ENCODE assay signal across 24 cellular contexts in the genomic region with DNA sequence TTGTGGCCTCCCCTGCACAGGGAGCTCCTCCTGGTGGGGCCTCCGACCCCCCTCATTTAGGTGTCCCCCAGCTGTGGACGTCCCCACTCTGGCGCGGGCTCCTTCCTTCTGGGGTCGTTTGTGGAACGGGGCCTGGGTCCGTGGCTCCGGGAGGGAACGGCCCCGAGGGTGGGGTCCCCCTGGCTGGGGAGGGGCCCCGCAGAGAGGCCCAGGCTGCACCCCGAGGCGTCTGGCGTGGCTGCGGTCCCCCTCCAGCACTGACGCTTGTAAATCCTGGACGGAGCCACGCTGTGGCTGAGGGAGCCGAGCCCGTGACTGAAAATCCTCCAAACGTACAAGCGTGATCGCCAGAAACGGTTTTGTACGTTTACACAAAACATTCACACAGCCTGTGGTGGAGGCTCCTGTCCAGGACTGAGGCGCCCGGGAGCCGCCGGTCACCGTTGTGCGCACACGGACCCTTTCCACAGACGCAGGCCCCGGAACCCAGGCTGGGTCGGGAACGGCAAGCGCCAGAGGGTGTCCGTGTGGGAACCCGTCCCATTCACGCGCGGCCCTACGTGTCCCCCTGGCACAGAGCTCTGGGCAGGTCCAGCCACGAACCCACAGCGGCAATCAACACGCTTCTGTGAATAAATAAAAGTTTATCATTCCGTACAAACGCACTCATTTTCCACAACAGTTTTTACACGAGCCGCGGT. TPM values are rescaled to one million over a fixed set of nuclear protein-coding genes. Genes with fewer than 3 reads are reported as not detected.
DNase-seq lines count a peak whose midpoint lies in the region; ATAC-seq and TF ChIP-seq lines count a peak whose summit lies in the region.
"Had no signal": no experiment of that assay in that cellular context is flagged by ENCODE, and none has a peak within 500 bp of the region (broad histone marks: within the 10 kb centered on the region; RNA-seq: fewer than 3 reads in every experiment).

No MANE protein-coding gene starts in this region.

- H3K36me3 ChIP-seq in left ventricle myocardium inferior (peaks cover 54% of the 10 kb centered on the region), neuronal stem cell (replicated peaks in 1 of 2; ENCODE audit: control insufficient read depth in 2 of 2, insufficient read depth in 2 of 2, low read length in 2 of 2) (peaks cover 29 to 56% of the 10 kb centered on the region in 2 donors)

- H3K27me3 ChIP-seq in left ventricle myocardium inferior (ENCODE audit: low read depth) (peaks cover 19% of the 10 kb centered on the region), neuronal stem cell (ENCODE audit: control insufficient read depth in 3 of 3, insufficient read depth in 3 of 3, low read depth in 1 of 3, low read length in 3 of 3) (no peaks in the 10 kb centered on the region)

- H2BK15ac ChIP-seq in neuronal stem cell (ENCODE audit: low read length), result no peak overlapping the region

- peak; percentile 1 for DNase-seq in activated CD4-positive, alpha-beta T cell treated with anti-CD3 and anti-CD28 coated beads, Interleukin-2, amount 10 ng/mL, durations not matched to agents 7 days and 5 days
- DNase-seq in activated CD4-positive, alpha-beta T cell treated with anti-CD3 and anti-CD28 coated beads for 48 hours, result no peak
- peak; percentile 30 for DNase-seq in CD14-positive monocyte (ENCODE audit: low spot score)
- peak; percentile 11 for DNase-seq in left ventricle myocardium inferior
- DNase-seq in neuronal stem cell (ENCODE audit: low spot score), result no peak
- DNase-seq in iPS-NIHi11 (ENCODE audit: low spot score), result no peak
- DNase-seq in inferior parietal cortex (ENCODE audit: extremely low spot score), result no peak
- DNase-seq: ACHN; Caco-2; CD4-positive, alpha-beta memory T cell; DMS 273 treated with DMSO at 0.1 percent for 48 hours; DMS79 treated with DMSO at 0.1 percent for 48 hours; GM23248; Kasumi-1; NCI-H1417; NCI-H1694 treated with DMSO at 0.1 percent for 48 hours; NCI-H2081 treated with DMSO at 0.1 percent for 48 hours; NCI-H446; NCI-H526; Peyer's patch had no signal

- peak overlapping the region; percentile 24 for H2BK5ac ChIP-seq in neuronal stem cell (ENCODE audit: low read length)

- H3K4me1 Mint-ChIP-seq in activated CD4-positive, alpha-beta T cell treated with anti-CD3 and anti-CD28 coated beads, Interleukin-2, amount 10 ng/mL, durations not matched to agents 7 days and 5 days, result no peaks in the 10 kb centered on the region
- no peaks in the 10 kb centered on the region for H3K4me1 Mint-ChIP-seq in CD14-positive monocyte
- H3K4me1 Mint-ChIP-seq: CD4-positive, alpha-beta memory T cell had no signal

- H3K27ac Mint-ChIP-seq in activated CD4-positive, alpha-beta T cell treated with anti-CD3 and anti-CD28 coated beads, Interleukin-2, amount 10 ng/mL, durations not matched to agents 7 days and 5 days, result no peak overlapping the region
- no peak overlapping the region for H3K27ac Mint-ChIP-seq in CD14-positive monocyte
- H3K27ac Mint-ChIP-seq: CD4-positive, alpha-beta memory T cell had no signal

- H3K23ac ChIP-seq in neuronal stem cell (ENCODE audit: low read depth, low read length, poor library complexity), result peak overlapping the region; percentile 89

- H3K18ac ChIP-seq in neuronal stem cell (ENCODE audit: low read length), result no peak overlapping the region

- no peak overlapping the region for H3K9ac ChIP-seq in neuronal stem cell (ENCODE audit: low read depth, low read length, poor library complexity)
- H3K9ac ChIP-seq: BLaER1, GM23248 had no signal

- H2BK120ac ChIP-seq in neuronal stem cell (ENCODE audit: low read depth, low read length), result no peak overlapping the region

- H3K27me3 Mint-ChIP-seq in activated CD4-positive, alpha-beta T cell treated with anti-CD3 and anti-CD28 coated beads, Interleukin-2, amount 10 ng/mL, durations not matched to agents 7 days and 5 days, result peaks cover 3% of the 10 kb centered on the region
- peaks cover 15 to 30% (median 22%) of the 10 kb centered on the region in 3 donors for H3K27me3 Mint-ChIP-seq in CD14-positive monocyte (ENCODE audit: low read depth in 3 of 3)
- H3K27me3 Mint-ChIP-seq: CD4-positive, alpha-beta memory T cell had no signal

- TF ChIP-seq CTCF in CD14-positive monocyte (IDR thresholded peaks at IDR 0.05) (no peak), left ventricle myocardium inferior (IDR thresholded peaks at IDR 0.05; ENCODE audit: borderline replicate concordance) (no peak)

- peaks cover 2% of the 10 kb centered on the region for H3K9me3 Mint-ChIP-seq in activated CD4-positive, alpha-beta T cell treated with anti-CD3 and anti-CD28 coated beads, Interleukin-2, amount 10 ng/mL, durations not matched to agents 7 days and 5 days
- H3K9me3 Mint-ChIP-seq in CD14-positive monocyte, result peaks cover 17 to 42% (median 29%) of the 10 kb centered on the region in 7 donors

- H4K8ac ChIP-seq in neuronal stem cell (ENCODE audit: low read depth, low read length), result no peak overlapping the region

- CTCF ChIA-PET in activated CD4-positive, alpha-beta T cell treated with anti-CD3 and anti-CD28 coated beads, Interleukin-2, amount 10 ng/mL, durations not matched to agents 7 days and 5 days (lab: Charles Lee), result no interaction called here

- H2BK12ac ChIP-seq in neuronal stem cell (ENCODE audit: low read length), result no peak overlapping the region

- no peak overlapping the region for H3K4me3 Mint-ChIP-seq in activated CD4-positive, alpha-beta T cell treated with anti-CD3 and anti-CD28 coated beads, Interleukin-2, amount 10 ng/mL, durations not matched to agents 7 days and 5 days
- no peak overlapping the region for H3K4me3 Mint-ChIP-seq in CD14-positive monocyte
- H3K4me3 Mint-ChIP-seq: CD4-positive, alpha-beta memory T cell had no signal

- H3K9me3 ChIP-seq in left ventricle myocardium inferior (replicated peaks), result no peaks in the 10 kb centered on the region
- peaks cover 7 to 10% of the 10 kb centered on the region in 2 donors for H3K9me3 ChIP-seq in neuronal stem cell (replicated peaks in 1 of 2; ENCODE audit: control insufficient read depth in 2 of 2, insufficient read depth in 1 of 2, low read depth in 1 of 2, low read length in 2 of 2)
- H3K9me3 ChIP-seq: HAP-1, Peyer's patch had no signal

- peaks cover 16% of the 10 kb centered on the region for H3K4me1 ChIP-seq in left ventricle myocardium inferior
- H3K4me1 ChIP-seq in neuronal stem cell (ENCODE audit: control insufficient read depth in 2 of 2, insufficient read depth in 1 of 2, low read depth in 1 of 2, low read length in 2 of 2), result peaks cover 3 to 6% of the 10 kb centered on the region in 2 donors
- H3K4me1 ChIP-seq: Caco-2, HAP-1 had no signal

- H3K4me3 ChIP-seq in left ventricle myocardium inferior, result no peak overlapping the region
- no peak overlapping the region for H3K4me3 ChIP-seq in neuronal stem cell (ENCODE audit: low read length in 2 of 2)
- H3K4me3 ChIP-seq: BLaER1, GM23248, HAP-1, Peyer's patch had no signal

- H3K4ac ChIP-seq in neuronal stem cell (ENCODE audit: low read length), result no peak overlapping the region

- H3K14ac ChIP-seq in neuronal stem cell (ENCODE audit: low read length), result peak overlapping the region; percentile 8

- no CpG with 5 or more reads among the region's 51 CpGs for WGBS in neuronal stem cell (ENCODE audit: extremely low coverage in 2 of 2, insufficient read length in 2 of 2, insufficient replicate concordance in 1 of 2), 2 donors

- no peak for ATAC-seq in GM18873 (IDR thresholded peaks at IDR 0.05; ENCODE audit: low FRiP score, unreplicated experiment)

- no peak overlapping the region for H2AK5ac ChIP-seq in neuronal stem cell (ENCODE audit: low read depth, low read length)

- no peak overlapping the region for H4K91ac ChIP-seq in neuronal stem cell (ENCODE audit: low read depth, low read length, poor library complexity)

- H3K79me1 ChIP-seq in neuronal stem cell (ENCODE audit: low read depth, low read length), result peaks cover 12% of the 10 kb centered on the region

- intact Hi-C loops in CD14-positive monocyte (cut with micrococcal nuclease), result no loop called here
- intact Hi-C loops in left ventricle myocardium inferior (cut with micrococcal nuclease), result no loop called here

- no peak overlapping the region for H2AFZ ChIP-seq in neuronal stem cell (ENCODE audit: low read length)
- H2AFZ ChIP-seq: GM23248 had no signal

- POLR2A ChIA-PET in activated CD4-positive, alpha-beta T cell treated with anti-CD3 and anti-CD28 coated beads, Interleukin-2, amount 10 ng/mL, durations not matched to agents 7 days and 5 days (lab: Charles Lee), result no interaction called here

- H3K27ac ChIP-seq in left ventricle myocardium inferior (replicated peaks) (no peak overlapping the region), neuronal stem cell (replicated peaks; ENCODE audit: low read length) (no peak overlapping the region)
- H3K27ac ChIP-seq: 22Rv1, BLaER1, GM23248, Peyer's patch had no signal

- no peak overlapping the region for H3K4me2 ChIP-seq in neuronal stem cell (ENCODE audit: insufficient read depth, low read length, poor library complexity, severe bottlenecking)
- H3K4me2 ChIP-seq: BLaER1 had no signal

- peaks cover 23% of the 10 kb centered on the region for H3K36me3 Mint-ChIP-seq in activated CD4-positive, alpha-beta T cell treated with anti-CD3 and anti-CD28 coated beads, Interleukin-2, amount 10 ng/mL, durations not matched to agents 7 days and 5 days (ENCODE audit: low read depth)
- peaks cover 28 to 50% of the 10 kb centered on the region in 2 donors for H3K36me3 Mint-ChIP-seq in CD14-positive monocyte

RNA-seq across cellular contexts. Expression of gene GTPBP6, which starts 15.2 kb away (rescaled TPM):
- total RNA-seq in activated CD4-positive, alpha-beta T cell treated with anti-CD3 and anti-CD28 coated beads, Interleukin-2, amount 10 ng/mL, durations not matched to agents 7 days and 5 days, result 10 to 100 TPM; 48.5 to 52.1 TPM
- polyA plus RNA-seq in CD14-positive monocyte, result 10 to 100 TPM; 17.2 to 27.0 TPM
- 51.1 TPM for total RNA-seq in left ventricle myocardium inferior
- polyA plus RNA-seq in neuronal stem cell (2013, experiment 1 of 2), result 42.2 TPM
- 42.0 TPM for polyA plus RNA-seq in neuronal stem cell (2013, experiment 2 of 2)

RNA-seq across cellular contexts. Expression of gene PLCXD1, which starts 52.6 kb away (rescaled TPM):
- 10 to 100 TPM; 60.1 to 63.4 TPM for total RNA-seq in activated CD4-positive, alpha-beta T cell treated with anti-CD3 and anti-CD28 coated beads, Interleukin-2, amount 10 ng/mL, durations not matched to agents 7 days and 5 days
- 1 to 10 TPM; 2.9 to 6.7 TPM for polyA plus RNA-seq in CD14-positive monocyte
- total RNA-seq in left ventricle myocardium inferior, result 4.0 TPM
- 32.6 TPM for polyA plus RNA-seq in neuronal stem cell (2013, experiment 1 of 2)
- polyA plus RNA-seq in neuronal stem cell (2013, experiment 2 of 2), result 33.7 TPM

RNA-seq across cellular contexts. Expression of gene PPP2R3B, which starts 52.9 kb away (rescaled TPM):
- total RNA-seq in activated CD4-positive, alpha-beta T cell treated with anti-CD3 and anti-CD28 coated beads, Interleukin-2, amount 10 ng/mL, durations not matched to agents 7 days and 5 days, result 10 to 100 TPM; 30.6 to 33.8 TPM
- 1 to 10 TPM; 2.1 to 2.3 TPM for polyA plus RNA-seq in CD14-positive monocyte
- 170 TPM for total RNA-seq in left ventricle myocardium inferior
- 57.0 TPM for polyA plus RNA-seq in neuronal stem cell (2013, experiment 1 of 2)
- polyA plus RNA-seq in neuronal stem cell (2013, experiment 2 of 2), result 53.8 TPM

Comparison
In these comparisons a context has a peak if more than half of its experiments do, and no peak if none do; other contexts are left out.
1. DNase-seq: peak in activated CD4-positive, alpha-beta T cell treated with anti-CD3 and anti-CD28 coated beads, Interleukin-2, amount 10 ng/mL, durations not matched to agents 7 days and 5 days (single experiment), CD14-positive monocyte (single experiment) and left ventricle myocardium inferior (single experiment); none in activated CD4-positive, alpha-beta T cell treated with anti-CD3 and anti-CD28 coated beads for 48 hours (single experiment), neuronal stem cell (single experiment), iPS-NIHi11 (single experiment) and inferior parietal cortex (single experiment).
2. RNA of gene PLCXD1, which starts 52.6 kb away (total RNA-seq): 60.1 to 63.4 TPM in activated CD4-positive, alpha-beta T cell treated with anti-CD3 and anti-CD28 coated beads, Interleukin-2, amount 10 ng/mL, durations not matched to agents 7 days and 5 days; 4.0 TPM in left ventricle myocardium inferior (single experiment); every median in the first group is over 10 times any median in the second.